ENCODE assay signal across 8 cellular contexts in genomic region chr3:69012836-69013255, GRCh38. TPM values are rescaled to one million over a fixed set of nuclear protein-coding genes. Genes with fewer than 3 reads are reported as not detected.
A peak's percentile ranks its signal among the peaks of the same experiment; 100 is the strongest.
DNase-seq lines count a peak whose midpoint lies in the region; ATAC-seq and TF ChIP-seq lines count a peak whose summit lies in the region.

No MANE protein-coding gene starts in this region.

- in situ Hi-C loops in KBM-7 (cut with MboI; ENCODE audit: low pct_unique_long_range_greater_than_20kb, low sequenced_read_pairs), result no loop called here

- peaks cover 3% of the 10 kb centered on the region for H3K27me3 Mint-ChIP-seq in progenitor cell of endocrine pancreas

- H3K27ac ChIP-seq in adipose tissue (ENCODE audit: low read depth, low read length), result peak overlapping the region; percentile 68

- peak overlapping the region; percentile 90 for H3K4me3 ChIP-seq in GM12865 (ENCODE audit: low read depth, low read length)

- DNase-seq in GM12865 (ENCODE audit: low read depth) (peak; percentile 59), KBM-7 (peak; percentile 58), left ventricle myocardium superior (peak; percentile 75), progenitor cell of endocrine pancreas (ENCODE audit: low spot score, unreplicated experiment) (peak; percentile 39), amniotic stem cell (lab: John Stamatoyannopoulos, UW) (no peak)
- DNase-seq in stimulated activated CD4-positive, alpha-beta T cell treated with anti-CD3 and anti-CD28 coated beads, Interleukin-1b, Interleukin-23, amount 100 ng/mL, for 48 hours, result no peak

- no peaks in the 10 kb centered on the region for H3K9me3 Mint-ChIP-seq in progenitor cell of endocrine pancreas (ENCODE audit: low read depth)

- H3K27ac Mint-ChIP-seq in progenitor cell of endocrine pancreas, result peak overlapping the region; percentile 78

- WGBS in adipose tissue, 3 donors, result 4 to 5% (median 5%) methylated on average over 18 to 37 of the region's 37 CpGs

- H3K36me3 Mint-ChIP-seq in progenitor cell of endocrine pancreas (ENCODE audit: insufficient read depth), result peaks cover 7% of the 10 kb centered on the region

- TF ChIP-seq CTCF in GM12865 (IDR thresholded peaks at IDR 0.05; ENCODE audit: insufficient read depth, low read depth, low read length, missing control alignments) (no peak), progenitor cell of endocrine pancreas (IDR thresholded peaks at IDR 0.05; ENCODE audit: unreplicated experiment) (no peak)

- peak; percentile 55 for ATAC-seq in GM21528 (IDR thresholded peaks at IDR 0.05; ENCODE audit: low FRiP score, unreplicated experiment)
- ATAC-seq in left ventricle myocardium superior, result peak; percentile 54

- peaks cover 8% of the 10 kb centered on the region for H3K4me1 Mint-ChIP-seq in progenitor cell of endocrine pancreas (ENCODE audit: low read depth)

- H3K4me3 Mint-ChIP-seq in progenitor cell of endocrine pancreas (ENCODE audit: low read depth), result peak overlapping the region; percentile 86

- intact Hi-C loops in left ventricle myocardium superior (cut with micrococcal nuclease), result no loop called here

RNA-seq across cellular contexts. Expression of gene EOGT, which starts 0.6 kb away (rescaled TPM):
- polyA plus RNA-seq in adipose tissue, result 10 to 100 TPM in 2 of 3 donors, 1 to 10 TPM in 1; 5.1 to 20.2 (median 16.9) TPM
- 17.1 TPM for total RNA-seq in left ventricle myocardium superior
- 15.5 and 17.5 TPM in 2 replicates for total RNA-seq in progenitor cell of endocrine pancreas

RNA-seq across cellular contexts. Expression of gene TMF1, which starts 39.3 kb away (rescaled TPM):
- polyA plus RNA-seq in adipose tissue, result 1 to 10 TPM; 8.4 to 9.2 (median 8.7) TPM
- total RNA-seq in left ventricle myocardium superior (18.9 TPM), progenitor cell of endocrine pancreas (30.1 and 34.2 TPM in 2 replicates)

Comparison
In these comparisons a context has a peak if more than half of its experiments do, and no peak if none do; other contexts are left out.
1. DNase-seq: peak in GM12865 (single experiment), KBM-7 (single experiment), left ventricle myocardium superior (single experiment) and progenitor cell of endocrine pancreas (single experiment); none in stimulated activated CD4-positive, alpha-beta T cell treated with anti-CD3 and anti-CD28 coated beads, Interleukin-1b, Interleukin-23, amount 100 ng/mL, for 48 hours (single experiment) and amniotic stem cell (single experiment).